29 cellular contexts compared by ENCODE assay signal in the genomic region with DNA sequence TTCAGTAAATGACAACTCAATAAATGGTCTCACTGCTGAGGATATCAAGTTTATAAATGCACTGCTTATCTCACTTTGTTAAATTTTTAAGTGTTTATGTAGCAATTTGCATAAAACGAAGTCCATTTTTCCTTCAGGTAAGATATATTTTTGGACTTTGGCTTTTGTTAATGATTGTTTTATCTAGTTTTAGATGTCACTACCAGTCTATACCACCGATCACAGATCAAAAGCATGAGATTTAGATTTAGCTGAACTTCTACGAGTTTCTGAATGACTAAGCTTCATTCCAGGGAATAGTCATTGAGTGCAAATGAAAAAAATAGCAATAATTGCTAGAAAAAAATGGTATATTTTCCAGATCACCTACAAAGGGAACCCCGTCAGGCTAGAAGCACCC. TPM values are rescaled to one million over a fixed set of nuclear protein-coding genes. Genes with fewer than 3 reads are reported as not detected.
"Had no signal": no experiment of that assay in that cellular context is flagged by ENCODE, and none has a peak within 500 bp of the region (broad histone marks: within the 10 kb centered on the region; RNA-seq: fewer than 3 reads in every experiment).

No MANE protein-coding gene starts in this region.

- H3K27ac ChIP-seq: stomach, suprapubic skin, testis, thoracic aorta, thyroid gland, tibial artery, tibial nerve, transverse colon, upper lobe of left lung, upper lobe of right lung, uterus, vagina had no signal

- FAIRE-seq: urothelium cell line had no signal

- H3K9me3 ChIP-seq: stomach, suprapubic skin, testis, thoracic aorta, thyroid gland, tibial artery, transverse colon, upper lobe of left lung, upper lobe of right lung, uterus, vagina had no signal

- DNase-seq: stimulated activated CD4-positive, alpha-beta T cell treated with anti-CD3 and anti-CD28 coated beads, Interleukin-2, amount 100 ng/mL, for 48 hours; stimulated activated CD4-positive, alpha-beta T cell treated with anti-CD3 and anti-CD28 coated beads, Interleukin-4, amount 100 ng/mL, for 1 hour; stimulated activated CD4-positive, alpha-beta T cell treated with anti-CD3 and anti-CD28 coated beads, Interleukin-4, amount 100 ng/mL, for 24 hours; stimulated activated CD4-positive, alpha-beta T cell treated with anti-CD3 and anti-CD28 coated beads, Interleukin-4, amount 100 ng/mL, for 4 hours; stimulated activated CD8-positive, alpha-beta memory T cell treated with anti-CD3 and anti-CD28 coated beads, Interleukin-4, amount 100 ng/mL, for 48 hours; stimulated activated naive B cell treated with anti-CD40 and anti-IgM and Interleukin-4, amounts not matched to agents 10 μg/mL and 1 μg/mL and 100 μg/mL, for 72 hours; stimulated activated naive CD4-positive, alpha-beta T cell; stimulated activated naive CD4-positive, alpha-beta T cell treated with Interleukin-2 at 50 U/mL for 16 hours; stimulated activated naive CD8-positive, alpha-beta T cell treated with anti-CD3 and anti-CD28 coated beads, Interleukin-15, amount 100 ng/mL, for 72 hours; stimulated activated naive CD8-positive, alpha-beta T cell treated with anti-CD3 and anti-CD28 coated beads, Interleukin-15, Interleukin-2, amounts not matched to agents 100 U/mL and 50 U/mL, for 24 hours; stomach; substantia nigra; testis; thyroid gland; tibial artery; transverse colon; trophoblast cell; upper lobe of left lung; upper lobe of right lung; uterus had no signal

- H3K27me3 ChIP-seq: stomach, suprapubic skin, testis, thyroid gland, tibial artery, tibial nerve, transverse colon, upper lobe of left lung, upper lobe of right lung, uterus, vagina had no signal

- H3K4me3 ChIP-seq: stomach, suprapubic skin, testis, thoracic aorta, thyroid gland, tibial artery, tibial nerve, transverse colon, upper lobe of left lung, upper lobe of right lung, uterus, vagina had no signal

- ATAC-seq: stimulated activated effector memory CD8-positive, alpha-beta T cell treated with anti-CD3 and anti-CD28 coated beads, Interleukin-12 subunit alpha, Interleukin-12 subunit beta, amount 100 ng/mL, for 72 hours; stimulated activated memory B cell treated with anti-CD40 and anti-IgM and Interleukin-4, amounts not matched to agents 10 μg/mL and 1 μg/mL and 100 μg/mL, for 72 hours; stimulated activated naive B cell treated with anti-CD40 and anti-IgM and Interleukin-4, amounts not matched to agents 10 μg/mL and 1 μg/mL and 100 μg/mL, for 72 hours; stimulated activated naive CD8-positive, alpha-beta T cell treated with anti-CD3 and anti-CD28 coated beads, Interleukin-15, amount 100 ng/mL, for 72 hours; stimulated activated naive CD8-positive, alpha-beta T cell treated with anti-CD3 and anti-CD28 coated beads, Interleukin-15, Interleukin-2, amounts not matched to agents 100 U/mL and 50 U/mL, for 24 hours; upper lobe of right lung had no signal

- H3K36me3 ChIP-seq: stomach, suprapubic skin, thoracic aorta, thyroid gland, tibial artery, tibial nerve, transverse colon, upper lobe of left lung, upper lobe of right lung, uterus, vagina had no signal

- H3K4me1 ChIP-seq: suprapubic skin, testis, thyroid gland, tibial nerve, upper lobe of left lung, upper lobe of right lung, uterus, vagina had no signal

RNA-seq across cellular contexts. Expression of a gene that starts 12.8 kb away (rescaled TPM):
- total RNA-seq: subcutaneous adipose tissue, suprapubic skin, thyroid gland, upper lobe of left lung, upper lobe of right lung, vagina had no signal
- polyA plus RNA-seq: stomach, urinary bladder had no signal
